In the genomic region with DNA sequence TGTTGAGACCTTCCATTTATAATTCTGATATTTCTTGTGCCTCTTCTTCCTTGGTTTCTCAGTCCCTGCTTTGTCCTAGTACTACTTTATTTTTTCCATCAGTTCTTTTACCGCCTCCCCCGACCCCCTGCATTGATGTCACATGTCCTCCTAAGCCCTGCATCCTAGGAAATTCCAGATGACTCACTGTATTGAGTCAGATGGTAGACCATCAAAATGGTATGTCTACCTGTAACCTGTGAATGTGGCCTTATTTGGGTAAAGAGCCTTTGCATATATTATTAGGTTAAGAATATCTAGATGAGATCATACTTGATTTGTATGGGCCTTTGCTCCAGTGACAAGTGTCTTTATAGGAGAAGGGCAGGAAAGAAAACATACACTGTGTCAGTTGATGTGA, we compare ENCODE assay signal across 29 cellular contexts.
DNase-seq lines count a peak whose midpoint lies in the region; ATAC-seq, FAIRE-seq and TF ChIP-seq lines count a peak whose summit lies in the region.
"Had no signal": no experiment of that assay in that cellular context is flagged by ENCODE, and none has a peak within 500 bp of the region (broad histone marks: within the 10 kb centered on the region; RNA-seq: fewer than 3 reads in every experiment).

No MANE protein-coding gene starts in this region.

- H3K56ac ChIP-seq in H1 (replicated peaks; ENCODE audit: insufficient read length, low read depth, low read length), result no peak overlapping the region

- no peak for FAIRE-seq in H1 (lab: Jason Lieb, UNC)
- FAIRE-seq: GM12892, GM19239 had no signal

- H3K79me2 ChIP-seq in PC-3 (ENCODE audit: low read length) (no peaks in the 10 kb centered on the region), H1 (ENCODE audit: control insufficient read depth in 1 of 2, insufficient read depth in 2 of 2, low read length in 2 of 2) (no peaks in the 10 kb centered on the region)

- no peak overlapping the region for H4K91ac ChIP-seq in H1 (replicated peaks; ENCODE audit: insufficient read length, low read length)

- no peak overlapping the region for H4K8ac ChIP-seq in H1 (ENCODE audit: extremely low read depth, insufficient read depth, low read length)

- H2AFZ ChIP-seq in PC-3 (ENCODE audit: low read length) (no peak overlapping the region), H1 (ENCODE audit: low read length) (no peak overlapping the region)

- H3K27ac ChIP-seq in PC-3 (ENCODE audit: low read length) (no peak overlapping the region), H1 (ENCODE audit: low read depth, low read length) (no peak overlapping the region), gastrocnemius medialis (no peak overlapping the region)
- H3K27ac ChIP-seq: A549; BLaER1 treated with 17β-estradiol and CSF1 and Interleukin-3, amounts not matched to agents 10 nM and 100 nM had no signal

- no peak for TF ChIP-seq EP300 in H1 (IDR thresholded peaks at IDR 0.05; ENCODE audit: borderline replicate concordance in 1 of 2, low read depth in 2 of 2, low read length in 2 of 2)

- H2BK5ac ChIP-seq in H1 (ENCODE audit: low read depth, low read length), result no peak overlapping the region

- BruUV-seq in PC-3 (replicated peaks; lab: Mats Ljungman, UMichigan), result no TSS peak

- 97% methylated on average over 2 of the region's 2 CpGs; no CpG with 5 or more reads in 1 of the 2 experiments for WGBS in H1 (ENCODE audit: extremely low coverage in 1 of 2, insufficient coverage in 1 of 2, insufficient read length in 1 of 2, insufficient replicate concordance in 2 of 2, low coverage in 1 of 2, low lambda C conversion rate in 2 of 2, missing lambda C conversion rate in 1 of 2), 2 experiments

- H4K20me1 ChIP-seq in PC-3 (ENCODE audit: low read length), result no peaks in the 10 kb centered on the region
- no peaks in the 10 kb centered on the region for H4K20me1 ChIP-seq in H1 (replicated peaks in 1 of 2; ENCODE audit: control insufficient read depth in 1 of 2, insufficient read depth in 2 of 2, low read length in 2 of 2)
- H4K20me1 ChIP-seq: BLaER1 treated with 17β-estradiol and CSF1 and Interleukin-3, amounts not matched to agents 10 nM and 100 nM had no signal

- intact Hi-C loops in PC-3 (cut with micrococcal nuclease), result no loop called here
- intact Hi-C loops in gastrocnemius medialis (cut with DNase I; ENCODE audit: low total_unique reads), result no loop called here

- ATAC-seq in PC-3 (no peak), gastrocnemius medialis (no peak), HG02970 (IDR thresholded peaks at IDR 0.05; ENCODE audit: low FRiP score, unreplicated experiment) (no peak)
- ATAC-seq: A549, Panc1, T-cell had no signal

- TF ChIP-seq CTCF in PC-3 (conservative IDR thresholded peaks at IDR 0.05; ENCODE audit: low read depth, low read length), result no peak
- TF ChIP-seq CTCF in H1 (IDR thresholded peaks at IDR 0.05; ENCODE audit: control extremely low read depth in 1 of 3, insufficient read depth in 1 of 3, low read depth in 1 of 3, low read length in 3 of 3), result no peak
- TF ChIP-seq CTCF in gastrocnemius medialis (IDR thresholded peaks at IDR 0.05 in 4 of 5, conservative IDR thresholded peaks at IDR 0.05 in 1 of 5), result no peak

- H2AK5ac ChIP-seq in H1 (ENCODE audit: low read depth, low read length), result no peak overlapping the region

- in situ Hi-C loops in gastrocnemius medialis (cut with MboI; ENCODE audit: low sequenced_read_pairs in 4 of 4), result no loop called here

- no peaks in the 10 kb centered on the region for H3F3A ChIP-seq in PC-3 (ENCODE audit: low read length, unreplicated experiment)

- no peak overlapping the region for H2BK15ac ChIP-seq in H1 (ENCODE audit: low read length)

- no peak overlapping the region for H3K4ac ChIP-seq in H1 (replicated peaks; ENCODE audit: insufficient read length, low read depth, low read length)

- no peak overlapping the region for H3K18ac ChIP-seq in H1 (ENCODE audit: extremely low read depth, low read length)

- no peaks in the 10 kb centered on the region for H3K36me3 ChIP-seq in PC-3 (ENCODE audit: low read depth, low read length)
- H3K36me3 ChIP-seq in H1 (ENCODE audit: control insufficient read depth in 2 of 4, insufficient read depth in 4 of 4, low read length in 3 of 4), result no peaks in the 10 kb centered on the region
- no peaks in the 10 kb centered on the region for H3K36me3 ChIP-seq in gastrocnemius medialis
- H3K36me3 ChIP-seq: BLaER1 treated with 17β-estradiol and CSF1 and Interleukin-3, amounts not matched to agents 10 nM and 100 nM; MG63 had no signal

- TF ChIP-seq RAD21 in H1 (IDR thresholded peaks at IDR 0.05 in 1 of 2, conservative IDR thresholded peaks at IDR 0.05 in 1 of 2; ENCODE audit: low read depth in 2 of 2, low read length in 2 of 2), result no peak

- no peak overlapping the region for H3K23ac ChIP-seq in H1 (ENCODE audit: insufficient read length)

- no peak overlapping the region for H2BK20ac ChIP-seq in H1 (ENCODE audit: low read length)

- H4K5ac ChIP-seq in H1 (ENCODE audit: insufficient read length, low read depth, low read length), result no peak overlapping the region

- H3K9me2 ChIP-seq in PC-3 (replicated peaks; ENCODE audit: low read length), result no peaks in the 10 kb centered on the region
- H3K9me2 ChIP-seq: SK-N-SH had no signal

- H3K4me1 ChIP-seq in PC-3 (ENCODE audit: insufficient read depth, low read length), result no peaks in the 10 kb centered on the region
- no peaks in the 10 kb centered on the region for H3K4me1 ChIP-seq in H1 (replicated peaks in 1 of 4; ENCODE audit: control insufficient read depth in 3 of 4, insufficient read depth in 4 of 4, low read length in 3 of 4)
- H3K4me1 ChIP-seq in gastrocnemius medialis, result no peaks in the 10 kb centered on the region
- H3K4me1 ChIP-seq: A549; BLaER1 treated with 17β-estradiol and CSF1 and Interleukin-3, amounts not matched to agents 10 nM and 100 nM had no signal

- no peaks in the 10 kb centered on the region for H3K79me1 ChIP-seq in H1 (ENCODE audit: low read depth, low read length)

- no peak overlapping the region for H3K9ac ChIP-seq in PC-3 (ENCODE audit: low read length)
- H3K9ac ChIP-seq in H1 (replicated peaks in 1 of 4; ENCODE audit: extremely low read depth in 1 of 4, low read depth in 3 of 4, low read length in 3 of 4), result no peak overlapping the region
- H3K9ac ChIP-seq: BLaER1 treated with 17β-estradiol and CSF1 and Interleukin-3, amounts not matched to agents 10 nM and 100 nM; SK-N-SH had no signal

- H3K4me3 ChIP-seq in PC-3 (ENCODE audit: low read length) (no peak overlapping the region), H1 (ENCODE audit: extremely low read depth in 1 of 4, insufficient read depth in 2 of 4, low read depth in 3 of 4, low read length in 4 of 4) (no peak overlapping the region), gastrocnemius medialis (no peak overlapping the region)
- H3K4me3 ChIP-seq: A549; BLaER1 treated with 17β-estradiol and CSF1 and Interleukin-3, amounts not matched to agents 10 nM and 100 nM; MG63 had no signal

- no peak overlapping the region for H3K4me2 ChIP-seq in PC-3 (ENCODE audit: low read length)
- H3K4me2 ChIP-seq in H1 (ENCODE audit: insufficient read depth in 1 of 2, low read depth in 2 of 2, low read length in 2 of 2), result no peak overlapping the region
- H3K4me2 ChIP-seq: A549; BLaER1 treated with 17β-estradiol and CSF1 and Interleukin-3, amounts not matched to agents 10 nM and 100 nM; SK-N-SH had no signal

- CTCF ChIA-PET in PC-3 (lab: Charles Lee) (no interaction called here), H1 (lab: Charles Lee; ENCODE audit: partially characterized antibody) (no interaction called here)

- POLR2A ChIA-PET in PC-3 (lab: Charles Lee; ENCODE audit: unreplicated experiment), result no interaction called here
- POLR2A ChIA-PET in H1 (lab: Charles Lee; ENCODE audit: partially characterized antibody), result no interaction called here

- peaks cover 42% of the 10 kb centered on the region for H3K9me3 ChIP-seq in PC-3 (ENCODE audit: low read length)
- peaks cover 0 to 3% of the 10 kb centered on the region in 2 experiments; a peak in 1 of 4 replicates for H3K9me3 ChIP-seq in H1 (ENCODE audit: insufficient read depth in 2 of 2, low read depth in 1 of 2, low read length in 1 of 2)
- H3K9me3 ChIP-seq in gastrocnemius medialis, result no peaks in the 10 kb centered on the region
- H3K9me3 ChIP-seq: MG63 had no signal

- no peak for TF ChIP-seq POLR2A in H1 (IDR thresholded peaks at IDR 0.05; ENCODE audit: control extremely low read depth in 1 of 2, low read depth in 2 of 2, low read length in 2 of 2)
- TF ChIP-seq POLR2A in gastrocnemius medialis (IDR thresholded peaks at IDR 0.05), result no peak

- peak; percentile 22 for DNase-seq in DMS53 treated with DMSO at 0.1 percent for 48 hours (lab: John Stamatoyannopoulos, UW; ENCODE audit: unreplicated experiment)
- DNase-seq in PC-3, result peak; percentile 11
- no peak for DNase-seq in H1 (ENCODE audit: low read depth in 1 of 2, low spot score in 2 of 2)
- peak; percentile 43 for DNase-seq in renal cortical epithelial cell (ENCODE audit: low read depth)
- no peak for DNase-seq in gastrocnemius medialis
- no peak for DNase-seq in NCI-H128 (lab: John Stamatoyannopoulos, UW; ENCODE audit: unreplicated experiment)
- DNase-seq: AML-193; CD4-positive, alpha-beta memory T cell; COR-L47; DMS79; EL; GF-D8; H7; HFFc6; KBM-7; MG63; NCI-H1417; NCI-H1694; NCI-H2081; NCI-H2227 treated with DMSO at 0.1 percent for 48 hours; NCI-H526 treated with DMSO at 0.1 percent for 48 hours; SK-N-SH; T-cell had no signal

- H2BK120ac ChIP-seq in H1 (replicated peaks; ENCODE audit: low read depth, low read length), result no peak overlapping the region

- H2BK12ac ChIP-seq in H1 (ENCODE audit: low read depth, low read length), result no peak overlapping the region

- H3K27me3 ChIP-seq in PC-3 (ENCODE audit: low read length), result no peaks in the 10 kb centered on the region
- no peaks in the 10 kb centered on the region for H3K27me3 ChIP-seq in H1 (replicated peaks in 1 of 4; ENCODE audit: control insufficient read depth in 3 of 4, extremely low read depth in 1 of 4, insufficient read depth in 3 of 4, low read length in 3 of 4)
- no peaks in the 10 kb centered on the region for H3K27me3 ChIP-seq in gastrocnemius medialis
- H3K27me3 ChIP-seq: BLaER1 treated with 17β-estradiol and CSF1 and Interleukin-3, amounts not matched to agents 10 nM and 100 nM; MG63 had no signal

- H3K23me2 ChIP-seq in H1 (ENCODE audit: low read depth, low read length), result no peaks in the 10 kb centered on the region

- H3K14ac ChIP-seq in H1 (ENCODE audit: insufficient read length), result no peak overlapping the region

TF ChIP-seq in H1, 55 proteins besides CTCF, POLR2A, EP300 and RAD21:
- TF ChIP-seq SRF (IDR thresholded peaks at IDR 0.05; ENCODE audit: low read depth, low read length) (0 out of 2 replicates have a peak, but pooled peaks have one; percentile 4), KDM1A (IDR thresholded peaks at IDR 0.05; ENCODE audit: borderline replicate concordance, low read length) (no peak), ZNF274 (IDR thresholded peaks at IDR 0.05; ENCODE audit: borderline replicate concordance, extremely low read depth, low read length) (no peak), JUND (IDR thresholded peaks at IDR 0.05; ENCODE audit: low read length) (0 out of 2 replicates have a peak, but pooled peaks have one; percentile 29)

Comparison
In these comparisons a context has a peak if more than half of its experiments do, and no peak if none do; other contexts are left out.
1. DNase-seq: peak in DMS53 treated with DMSO at 0.1 percent for 48 hours (single experiment), PC-3 (single experiment) and renal cortical epithelial cell (single experiment); none in H1 (0 of 2), gastrocnemius medialis (0 of 2) and NCI-H128 (single experiment).